ENCODE assay signal across 15 cellular contexts in the genomic region with DNA sequence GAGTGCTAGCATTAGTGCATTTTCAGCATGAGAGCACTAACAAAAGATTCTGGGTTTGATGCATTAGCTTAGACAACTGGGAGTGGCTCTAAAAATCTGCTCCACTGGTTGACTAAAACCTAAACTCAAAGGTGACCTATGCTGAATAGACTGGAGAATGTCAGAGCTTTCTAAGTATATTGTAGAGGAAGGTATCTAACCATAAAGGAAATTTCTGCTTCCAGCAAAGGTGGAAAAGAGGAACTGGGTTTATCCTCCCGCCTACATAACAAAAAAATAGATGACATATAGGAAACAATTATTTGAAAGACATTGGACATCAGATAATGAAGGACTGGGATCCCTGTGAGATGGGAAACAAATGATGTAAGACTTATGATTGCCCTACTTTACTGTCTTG. TPM values are rescaled to one million over a fixed set of nuclear protein-coding genes. Genes with fewer than 3 reads are reported as not detected.
DNase-seq lines count a peak whose midpoint lies in the region; TF ChIP-seq lines count a peak whose summit lies in the region.
"Had no signal": no experiment of that assay in that cellular context is flagged by ENCODE, and none has a peak within 500 bp of the region (broad histone marks: within the 10 kb centered on the region; RNA-seq: fewer than 3 reads in every experiment).

No MANE protein-coding gene starts in this region.

- in situ Hi-C loops in KBM-7 (cut with MboI; ENCODE audit: low pct_unique_long_range_greater_than_20kb, low sequenced_read_pairs), result no loop called here

- H3K4me1 ChIP-seq in ascending aorta, result no peaks in the 10 kb centered on the region
- H3K4me1 ChIP-seq in stomach, result no peaks in the 10 kb centered on the region

- peak overlapping the region; percentile 23 for H3K27ac Mint-ChIP-seq in dendritic cell treated with granulocyte-macrophage colony-stimulating factor and Interleukin-4, amounts not matched to agents 40 ng/mL and 50 ng/mL, for 4 days
- H3K27ac Mint-ChIP-seq: CD4-positive, alpha-beta memory T cell; H9 had no signal

- H3K27ac ChIP-seq in ascending aorta, result no peak overlapping the region
- no peak overlapping the region for H3K27ac ChIP-seq in stomach

- H3K4me1 Mint-ChIP-seq in dendritic cell treated with granulocyte-macrophage colony-stimulating factor and Interleukin-4, amounts not matched to agents 40 ng/mL and 50 ng/mL, for 4 days (ENCODE audit: low read depth), result peaks cover 51% of the 10 kb centered on the region

- no peak for TF ChIP-seq POLR2A in stomach (IDR thresholded peaks at IDR 0.05)

- intact Hi-C loops in dendritic cell treated with granulocyte-macrophage colony-stimulating factor and Interleukin-4, amounts not matched to agents 40 ng/mL and 50 ng/mL, for 4 days (cut with micrococcal nuclease), result no loop called here
- intact Hi-C loops in ascending aorta (cut with DNase I) (no loop called here), stomach (cut with DNase I; ENCODE audit: low total_unique reads) (no loop called here)

- H3K36me3 Mint-ChIP-seq in dendritic cell treated with granulocyte-macrophage colony-stimulating factor and Interleukin-4, amounts not matched to agents 40 ng/mL and 50 ng/mL, for 4 days (ENCODE audit: low read depth), result peaks cover 6% of the 10 kb centered on the region
- H3K36me3 Mint-ChIP-seq: CD4-positive, alpha-beta memory T cell had no signal

- H3K4me3 ChIP-seq in ascending aorta (no peak overlapping the region), stomach (no peak overlapping the region)

- TF ChIP-seq EP300 in stomach (IDR thresholded peaks at IDR 0.05), result no peak

- peak; percentile 18 for DNase-seq in GDM1 (lab: John Stamatoyannopoulos, UW)
- peak; percentile 46 for DNase-seq in KBM-7
- DNase-seq in SKM-1 (lab: John Stamatoyannopoulos, UW; ENCODE audit: unreplicated experiment), result peak; percentile 27
- no peak for DNase-seq in ascending aorta (ENCODE audit: low spot score in 2 of 2)
- no peak for DNase-seq in activated T-cell treated with anti-CD3 and anti-CD28 coated beads, Interleukin-2, amount 50 U/mL, for 48 hours
- DNase-seq in stomach, result no peak
- DNase-seq: ACHN; CD4-positive, alpha-beta memory T cell; H9; NCI-H1092 treated with DMSO at 0.1 percent for 48 hours; NCI-H2081 treated with DMSO at 0.1 percent for 48 hours; NCI-H524; SW 1271 had no signal

- H3K4me3 Mint-ChIP-seq in dendritic cell treated with granulocyte-macrophage colony-stimulating factor and Interleukin-4, amounts not matched to agents 40 ng/mL and 50 ng/mL, for 4 days, result no peak overlapping the region
- H3K4me3 Mint-ChIP-seq: CD4-positive, alpha-beta memory T cell; H9 had no signal

- H3K9me3 ChIP-seq in ascending aorta (peaks cover 0 to 9% of the 10 kb centered on the region in 2 donors), stomach (peaks cover 0 to 16% (median 5%) of the 10 kb centered on the region in 4 donors)

- TF ChIP-seq CTCF in ascending aorta (IDR thresholded peaks at IDR 0.05), result no peak
- TF ChIP-seq CTCF in stomach (IDR thresholded peaks at IDR 0.05), result no peak

- peaks cover 2% of the 10 kb centered on the region for H3K27me3 Mint-ChIP-seq in dendritic cell treated with granulocyte-macrophage colony-stimulating factor and Interleukin-4, amounts not matched to agents 40 ng/mL and 50 ng/mL, for 4 days

- H3K27me3 ChIP-seq in ascending aorta (no peaks in the 10 kb centered on the region), stomach (peaks cover 0 to 11% (median 0%) of the 10 kb centered on the region in 3 donors)

- H3K9me3 Mint-ChIP-seq in dendritic cell treated with granulocyte-macrophage colony-stimulating factor and Interleukin-4, amounts not matched to agents 40 ng/mL and 50 ng/mL, for 4 days, result peaks cover 26% of the 10 kb centered on the region
- H3K9me3 Mint-ChIP-seq: H9 had no signal

- 75 to 91% (median 82%) methylated on average over 1 of the region's 1 CpG for WGBS in stomach, 5 donors

- H3K36me3 ChIP-seq in ascending aorta (no peaks in the 10 kb centered on the region), stomach (no peaks in the 10 kb centered on the region)

RNA-seq across cellular contexts. Expression of a gene that starts 35.8 kb away (rescaled TPM):
- total RNA-seq in ascending aorta (not detected), stomach (under 1 TPM in 2 of 5 donors, not detected in 3; 0.29 to 0.92 TPM)
- 1 to 10 TPM in 1 of 3 donors, under 1 TPM in 1, not detected in 1; 0.76 to 4.2 TPM for polyA plus RNA-seq in stomach
- total RNA-seq: RPMI7951 had no signal

Comparison
In these comparisons a context has a peak if more than half of its experiments do, and no peak if none do; other contexts are left out.
1. DNase-seq: peak in GDM1 (single experiment), KBM-7 (single experiment) and SKM-1 (single experiment); none in ascending aorta (0 of 2), activated T-cell treated with anti-CD3 and anti-CD28 coated beads, Interleukin-2, amount 50 U/mL, for 48 hours (0 of 2) and stomach (single experiment).